ENCODE assay signal across 1 cellular context in genomic region chr10:3757638-3758490, GRCh38.
TF ChIP-seq lines count a peak whose summit lies in the region.

No MANE protein-coding gene starts in this region.

TF ChIP-seq in K562, 482 proteins besides CTCF, POLR2A, EP300 and RAD21 (continued from another document):
- TF ChIP-seq FOSL1 (tag; conservative IDR thresholded peaks at IDR 0.05) (0 out of 2 replicates have a peak, but pooled peaks have one; percentile 23), CHCHD3 (CRISPR knock-in tag; IDR thresholded peaks at IDR 0.05) (no peak), NFIC (IDR thresholded peaks at IDR 0.05) (peak; percentile 20; the same call in 1 of the 2 replicates)
